In genomic region chr16:85980686-85981085, GRCh38 we compare ENCODE assay signal across 19 cellular contexts.
"Had no signal": no experiment of that assay in that cellular context is flagged by ENCODE, and none has a peak within 500 bp of the region (broad histone marks: within the 10 kb centered on the region; RNA-seq: fewer than 3 reads in every experiment).

No MANE protein-coding gene starts in this region.

- ATAC-seq: Panc1, PC-3, SK-N-SH treated with all-trans-retinoic acid at 6 μM for 48 hours had no signal

- DNase-seq: KBM-7; NCI-H1092; NCI-H1105 treated with DMSO at 0.1 percent for 48 hours; NCI-H1417 treated with DMSO at 0.1 percent for 48 hours; NCI-H146; NCI-H1694 treated with DMSO at 0.1 percent for 48 hours; NCI-H1930; NCI-H2081; NCI-H2107; NCI-H2227 treated with DMSO at 0.1 percent for 48 hours; NCI-H524; NCI-H69; NCI-H774; NK-92 treated with Interleukin-12 subunit alpha and Interleukin-12 subunit beta, amount 100 ng/mL, for 24 hours; PC-3; SHP77 had no signal

- H3K27ac ChIP-seq: RWPE1 had no signal
